11 cellular contexts compared by ENCODE assay signal in the genomic region with DNA sequence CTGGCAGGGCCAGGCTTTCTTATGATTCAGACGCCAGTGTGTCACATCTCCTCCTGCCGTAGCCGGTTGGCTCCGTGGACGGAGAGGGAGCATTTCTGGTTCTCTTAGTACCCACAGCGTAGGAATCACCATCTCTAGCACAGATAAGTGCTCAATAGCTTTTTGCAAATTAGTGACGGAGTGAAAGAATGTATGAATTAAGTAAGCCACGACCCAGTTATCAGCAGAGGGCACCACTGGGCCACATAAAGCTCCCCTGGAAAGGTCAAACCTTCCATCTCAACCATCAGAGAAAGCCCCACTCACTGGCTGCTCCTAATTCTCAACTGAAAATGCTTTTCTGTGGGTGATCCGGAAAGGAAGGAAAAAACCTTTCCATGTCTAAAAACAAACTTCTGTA.
DNase-seq lines count a peak whose midpoint lies in the region; ATAC-seq, FAIRE-seq and TF ChIP-seq lines count a peak whose summit lies in the region.
"Had no signal": no experiment of that assay in that cellular context is flagged by ENCODE, and none has a peak within 500 bp of the region (broad histone marks: within the 10 kb centered on the region; RNA-seq: fewer than 3 reads in every experiment).

No MANE protein-coding gene starts in this region.

- no peak for ATAC-seq in GM19035 (IDR thresholded peaks at IDR 0.05; ENCODE audit: unreplicated experiment)
- ATAC-seq in HG02840 (IDR thresholded peaks at IDR 0.05; ENCODE audit: low FRiP score, unreplicated experiment) = no peak
- ATAC-seq in upper lobe of right lung = no peak
- ATAC-seq: stimulated activated naive B cell treated with anti-CD40 and anti-IgM and Interleukin-4, amounts not matched to agents 10 μg/mL and 1 μg/mL and 100 μg/mL, for 72 hours had no signal

- POLR2A ChIA-PET in RWPE1 (lab: Yijun Ruan, JAX; ENCODE audit: low non-redundant PET) = no interaction called here

- no peaks in the 10 kb centered on the region for H3K4me1 Mint-ChIP-seq in T-helper 2 cell treated with Interferon-gamma antibody and Interleukin-4, amounts not matched to agents 5 μg/mL and 100 μg/mL, for 36 hours (ENCODE audit: low read depth)
- H3K4me1 Mint-ChIP-seq: stimulated activated naive B cell treated with anti-CD40 and anti-IgM and Interleukin-4, amounts not matched to agents 10 μg/mL and 1 μg/mL and 100 μg/mL, for 72 hours had no signal

- intact Hi-C loops in upper lobe of right lung (cut with DNase I) = no loop called here

- H3K4me1 ChIP-seq in keratinocyte (ENCODE audit: control insufficient read depth, extremely low read depth, insufficient read depth, low read length) (no peaks in the 10 kb centered on the region), upper lobe of right lung (no peaks in the 10 kb centered on the region)
- H3K4me1 ChIP-seq: Peyer's patch had no signal

- FAIRE-seq in keratinocyte (lab: Jason Lieb, UNC) = no peak

- H3K27ac Mint-ChIP-seq in T-helper 2 cell treated with Interferon-gamma antibody and Interleukin-4, amounts not matched to agents 5 μg/mL and 100 μg/mL, for 36 hours = no peak overlapping the region
- H3K27ac Mint-ChIP-seq: stimulated activated naive B cell treated with anti-CD40 and anti-IgM and Interleukin-4, amounts not matched to agents 10 μg/mL and 1 μg/mL and 100 μg/mL, for 72 hours had no signal

- no peak overlapping the region for H2AFZ ChIP-seq in keratinocyte (ENCODE audit: control insufficient read depth, low read length)

- H3K27me3 ChIP-seq in keratinocyte (ENCODE audit: control insufficient read depth, extremely low read depth, insufficient read depth, low read length) (no peaks in the 10 kb centered on the region), upper lobe of right lung (no peaks in the 10 kb centered on the region)
- H3K27me3 ChIP-seq: Peyer's patch had no signal

- H4K20me1 ChIP-seq in keratinocyte (ENCODE audit: control insufficient read depth, extremely low read depth, insufficient read depth, low read length) = no peaks in the 10 kb centered on the region

- no peak overlapping the region for H3K4me3 ChIP-seq in keratinocyte (ENCODE audit: control insufficient read depth in 2 of 3, extremely low read depth in 1 of 3, insufficient read depth in 2 of 3, low read depth in 1 of 3, low read length in 3 of 3)
- no peak overlapping the region for H3K4me3 ChIP-seq in upper lobe of right lung
- H3K4me3 ChIP-seq: Peyer's patch had no signal

- dilution Hi-C loops in keratinocyte (cut with MboI; ENCODE audit: extremely low pct_ligation_motif_present, low sequenced_read_pairs) = no loop called here

- CTCF ChIA-PET in RWPE1 (lab: Yijun Ruan, JAX) = no interaction called here

- no peak overlapping the region for H3K9ac ChIP-seq in keratinocyte (ENCODE audit: control insufficient read depth, extremely low read depth, insufficient read depth, low read length)

- H3K27ac ChIP-seq in RWPE1 = no peak overlapping the region
- H3K27ac ChIP-seq in keratinocyte (ENCODE audit: control insufficient read depth, insufficient read depth, low read length) = no peak overlapping the region
- H3K27ac ChIP-seq in upper lobe of right lung = no peak overlapping the region
- H3K27ac ChIP-seq: Peyer's patch had no signal

- H3K4me2 ChIP-seq in keratinocyte (ENCODE audit: control insufficient read depth, extremely low read depth, insufficient read depth, low read depth, low read length) = no peak overlapping the region

- H3K9me3 ChIP-seq in keratinocyte (ENCODE audit: control insufficient read depth, low read depth, low read length) (no peaks in the 10 kb centered on the region), upper lobe of right lung (no peaks in the 10 kb centered on the region)
- H3K9me3 ChIP-seq: Peyer's patch had no signal

- H3K4me3 Mint-ChIP-seq in T-helper 2 cell treated with Interferon-gamma antibody and Interleukin-4, amounts not matched to agents 5 μg/mL and 100 μg/mL, for 36 hours = no peak overlapping the region
- H3K4me3 Mint-ChIP-seq: stimulated activated naive B cell treated with anti-CD40 and anti-IgM and Interleukin-4, amounts not matched to agents 10 μg/mL and 1 μg/mL and 100 μg/mL, for 72 hours had no signal

- no peaks in the 10 kb centered on the region for H3K36me3 ChIP-seq in keratinocyte (ENCODE audit: control insufficient read depth in 2 of 2, extremely low read depth in 1 of 2, insufficient read depth in 2 of 2, low read length in 2 of 2)
- H3K36me3 ChIP-seq in upper lobe of right lung = no peaks in the 10 kb centered on the region
- H3K36me3 ChIP-seq: Peyer's patch had no signal

- DNase-seq in DMS153 (lab: John Stamatoyannopoulos, UW) = peak; percentile 29
- peak; percentile 30 to 34 for DNase-seq in Kasumi-1 (lab: John Stamatoyannopoulos, UW)
- DNase-seq in RWPE1 (ENCODE audit: low spot score) = no peak
- DNase-seq in keratinocyte (ENCODE audit: low read depth, low spot score) = no peak
- DNase-seq in T-helper 2 cell treated with Interferon-gamma antibody and Interleukin-4, amounts not matched to agents 5 μg/mL and 100 μg/mL, for 36 hours (ENCODE audit: low spot score) = no peak
- no peak for DNase-seq in upper lobe of right lung
- DNase-seq: kidney glomerular epithelial cell; stimulated activated naive B cell treated with anti-CD40 and anti-IgM and Interleukin-4, amounts not matched to agents 10 μg/mL and 1 μg/mL and 100 μg/mL, for 72 hours had no signal

- H3K27me3 Mint-ChIP-seq in T-helper 2 cell treated with Interferon-gamma antibody and Interleukin-4, amounts not matched to agents 5 μg/mL and 100 μg/mL, for 36 hours (ENCODE audit: low read depth) = no peaks in the 10 kb centered on the region
- H3K27me3 Mint-ChIP-seq: stimulated activated naive B cell treated with anti-CD40 and anti-IgM and Interleukin-4, amounts not matched to agents 10 μg/mL and 1 μg/mL and 100 μg/mL, for 72 hours had no signal

- peak; percentile 14; the same call in 1 of the 2 replicates for TF ChIP-seq CTCF in RWPE1 (conservative IDR thresholded peaks at IDR 0.05; ENCODE audit: low read depth)
- TF ChIP-seq CTCF in keratinocyte (optimal IDR thresholded peaks at IDR 0.05 in 1 of 3, IDR thresholded peaks at IDR 0.05 in 1 of 3, conservative IDR thresholded peaks at IDR 0.05 in 1 of 3; ENCODE audit: extremely low read depth in 1 of 3, insufficient read depth in 2 of 3, low read length in 3 of 3) = peak; percentile 6 to 48 (median 20)
- no peak for TF ChIP-seq CTCF in upper lobe of right lung (IDR thresholded peaks at IDR 0.05)

- no peaks in the 10 kb centered on the region for H3K9me1 ChIP-seq in keratinocyte (ENCODE audit: control insufficient read depth, extremely low read depth, insufficient read depth, low read length)

- H3K9me3 Mint-ChIP-seq in T-helper 2 cell treated with Interferon-gamma antibody and Interleukin-4, amounts not matched to agents 5 μg/mL and 100 μg/mL, for 36 hours = no peaks in the 10 kb centered on the region
- H3K9me3 Mint-ChIP-seq: stimulated activated naive B cell treated with anti-CD40 and anti-IgM and Interleukin-4, amounts not matched to agents 10 μg/mL and 1 μg/mL and 100 μg/mL, for 72 hours had no signal

- H3K36me3 Mint-ChIP-seq in T-helper 2 cell treated with Interferon-gamma antibody and Interleukin-4, amounts not matched to agents 5 μg/mL and 100 μg/mL, for 36 hours (ENCODE audit: low read depth) = no peaks in the 10 kb centered on the region
- H3K36me3 Mint-ChIP-seq: stimulated activated naive B cell treated with anti-CD40 and anti-IgM and Interleukin-4, amounts not matched to agents 10 μg/mL and 1 μg/mL and 100 μg/mL, for 72 hours had no signal

- H3K79me2 ChIP-seq in keratinocyte (ENCODE audit: control insufficient read depth, insufficient read depth, low read length) = no peaks in the 10 kb centered on the region

Comparison
In these comparisons a context has a peak if more than half of its experiments do, and no peak if none do; other contexts are left out.
1. DNase-seq: peak in DMS153 (single experiment) and Kasumi-1 (2 of 2); none in RWPE1 (single experiment), keratinocyte (single experiment), T-helper 2 cell treated with Interferon-gamma antibody and Interleukin-4, amounts not matched to agents 5 μg/mL and 100 μg/mL, for 36 hours (single experiment) and upper lobe of right lung (single experiment).